In genomic region chr1:158115126-158115525, GRCh38 we compare ENCODE assay signal across 15 cellular contexts.
DNase-seq lines count a peak whose midpoint lies in the region; ATAC-seq lines count a peak whose summit lies in the region.
"Had no signal": no experiment of that assay in that cellular context is flagged by ENCODE, and none has a peak within 500 bp of the region (broad histone marks: within the 10 kb centered on the region; RNA-seq: fewer than 3 reads in every experiment).

No MANE protein-coding gene starts in this region.

- DNase-seq in islet precursor cell (peak; percentile 10), aorta (no peak), inferior parietal cortex (ENCODE audit: extremely low spot score) (no peak), Right ventricle myocardium superior (no peak)
- no peak for DNase-seq in activated T-cell treated with anti-CD3 and anti-CD28 coated beads, Interleukin-2, amount 50 U/mL, for 1 hour
- DNase-seq: activated CD4-positive, CD25-positive, alpha-beta regulatory T cell; body of pancreas; C1 segment of cervical spinal cord; effector memory CD8-positive, alpha-beta T cell; NCI-H446; SJCRH30 had no signal

- peak; percentile 78 for ATAC-seq in GM18867 (IDR thresholded peaks at IDR 0.05; ENCODE audit: unreplicated experiment)
- ATAC-seq in GM21717 (IDR thresholded peaks at IDR 0.05; ENCODE audit: unreplicated experiment): peak; percentile 92
- peak; percentile 74 for ATAC-seq in HG03280 (IDR thresholded peaks at IDR 0.05; ENCODE audit: unreplicated experiment)
- ATAC-seq in aorta (ENCODE audit: low FRiP score): no peak
- ATAC-seq in Right ventricle myocardium superior (ENCODE audit: poor library complexity): no peak
- ATAC-seq: body of pancreas; effector memory CD8-positive, alpha-beta T cell had no signal

- H3K9me3 ChIP-seq in aorta (ENCODE audit: control insufficient read depth, low read length): no peaks in the 10 kb centered on the region
- H3K9me3 ChIP-seq: body of pancreas, SJCRH30 had no signal

- 94 to 96% methylated on average over 4 of the region's 4 CpGs for WGBS in aorta, 2 donors

- H3K27me3 ChIP-seq in aorta (ENCODE audit: control insufficient read depth in 1 of 2, insufficient read depth in 2 of 2, low read length in 1 of 2): no peaks in the 10 kb centered on the region

- no peaks in the 10 kb centered on the region for H3K4me1 ChIP-seq in aorta (ENCODE audit: control insufficient read depth in 1 of 2, insufficient read depth in 2 of 2, low read length in 2 of 2)
- H3K4me1 ChIP-seq: SJCRH30 had no signal

- H3K36me3 ChIP-seq in aorta (ENCODE audit: control insufficient read depth in 1 of 2, insufficient read depth in 2 of 2, low read length in 1 of 2): no peaks in the 10 kb centered on the region
- H3K36me3 ChIP-seq: SJCRH30 had no signal

- no peak overlapping the region for H3K27ac ChIP-seq in aorta (ENCODE audit: low read depth in 1 of 2, low read length in 2 of 2)
- H3K27ac ChIP-seq: body of pancreas, hepatocyte, SJCRH30 had no signal

- intact Hi-C loops in aorta (cut with DNase I): no loop called here
- intact Hi-C loops in Right ventricle myocardium superior (cut with DNase I): no loop called here

- no peak overlapping the region for H3K4me3 ChIP-seq in aorta (ENCODE audit: low read length in 2 of 2)
- H3K4me3 ChIP-seq: body of pancreas, hepatocyte, SJCRH30 had no signal

Comparison
In these comparisons a context has a peak if more than half of its experiments do, and no peak if none do; other contexts are left out.
1. ATAC-seq: peak in GM18867 (single experiment), GM21717 (single experiment) and HG03280 (single experiment); none in aorta (single experiment) and Right ventricle myocardium superior (single experiment).